In genomic region chr12:120115692-120116442, GRCh38 we compare ENCODE assay signal across 8 cellular contexts. TPM values are rescaled to one million over a fixed set of nuclear protein-coding genes. Genes with fewer than 3 reads are reported as not detected.
A peak's percentile ranks its signal among the peaks of the same experiment; 100 is the strongest.
DNase-seq lines count a peak whose midpoint lies in the region; ATAC-seq, FAIRE-seq and TF ChIP-seq lines count a peak whose summit lies in the region.

No MANE protein-coding gene starts in this region.

- H3K4me3 ChIP-seq in A549 (peak overlapping the region; percentile 96), right atrium auricular region (peak overlapping the region; percentile 79 to 91), skeletal muscle tissue (ENCODE audit: low read length in 3 of 3) (peak overlapping the region; percentile 90 to 96 (median 93))

- H3K4me2 ChIP-seq in A549: peak overlapping the region; percentile 94

- TF ChIP-seq CTCF in A549 (IDR thresholded peaks at IDR 0.05): no peak
- TF ChIP-seq CTCF in right atrium auricular region (IDR thresholded peaks at IDR 0.05): no peak

- TF ChIP-seq RAD21 in A549 (conservative IDR thresholded peaks at IDR 0.05 in 1 of 2, IDR thresholded peaks at IDR 0.05 in 1 of 2): no peak

- peak overlapping the region; percentile 80 to 88 (median 84) for H3K9ac ChIP-seq in skeletal muscle tissue (ENCODE audit: low read depth in 1 of 3, low read length in 3 of 3)

- H3K27me3 Mint-ChIP-seq in activated T-cell treated with anti-CD3 and anti-CD28 coated beads, Interleukin-2, amount 50 U/mL, for 72 hours (ENCODE audit: low read depth): no peaks in the 10 kb centered on the region

- WGBS in A549 (ENCODE audit: missing lambda C conversion rate): 11% methylated on average over 21 of the region's 31 CpGs

- H3K36me3 Mint-ChIP-seq in activated T-cell treated with anti-CD3 and anti-CD28 coated beads, Interleukin-2, amount 50 U/mL, for 72 hours (ENCODE audit: insufficient read depth in 2 of 2): peaks cover 17 to 24% of the 10 kb centered on the region in 2 donors

- peaks cover 33% of the 10 kb centered on the region for H3K4me1 ChIP-seq in A549
- H3K4me1 ChIP-seq in right atrium auricular region: peaks cover 0 to 47% of the 10 kb centered on the region in 2 donors
- peaks cover 40 to 47% (median 44%) of the 10 kb centered on the region in 3 donors for H3K4me1 ChIP-seq in skeletal muscle tissue (ENCODE audit: control insufficient read depth in 3 of 3, insufficient read depth in 3 of 3, low read length in 3 of 3)

- ATAC-seq in A549 (peak; percentile 2 to 24; a peak in 5 of 6 replicates), GM18519 (IDR thresholded peaks at IDR 0.05; ENCODE audit: low FRiP score, unreplicated experiment) (no peak)
- ATAC-seq in activated T-cell treated with anti-CD3 and anti-CD28 coated beads, Interleukin-2, amount 50 U/mL, for 72 hours (replicated peaks in 1 of 2): peak in 1 of 2 donors; percentile 8

- H3K9me3 ChIP-seq in A549: no peaks in the 10 kb centered on the region
- no peaks in the 10 kb centered on the region for H3K9me3 ChIP-seq in right atrium auricular region
- no peaks in the 10 kb centered on the region for H3K9me3 ChIP-seq in skeletal muscle tissue (ENCODE audit: control insufficient read depth in 3 of 3, low read length in 3 of 3)

- no peaks in the 10 kb centered on the region for H3K27me3 ChIP-seq in right atrium auricular region
- H3K27me3 ChIP-seq in skeletal muscle tissue (ENCODE audit: control insufficient read depth in 3 of 3, insufficient read depth in 3 of 3, low read length in 3 of 3): no peaks in the 10 kb centered on the region

- H3K27ac ChIP-seq in A549: peak overlapping the region; percentile 95 to 97
- H3K27ac ChIP-seq in right atrium auricular region: peak overlapping the region; percentile 95 to 97
- peak overlapping the region; percentile 64 for H3K27ac ChIP-seq in skeletal muscle tissue (ENCODE audit: low read depth, low read length)

- POLR2A ChIA-PET in A549 (lab: Yijun Ruan, JAX): interaction anchor here (0.9 to 5.2 kb wide), 5 partner anchors 10 to 176 kb away, joined by 3 to 60 read pairs (median 9); partner anchors contain the start of genes RNU4-1, RNU4-2 and RPLP0

- TF ChIP-seq POLR2A in A549 (IDR thresholded peaks at IDR 0.05; ENCODE audit: low read length) (no peak), GM12892 (IDR thresholded peaks at IDR 0.05; ENCODE audit: low read depth, low read length) (no peak)

- H3K4me1 Mint-ChIP-seq in activated T-cell treated with anti-CD3 and anti-CD28 coated beads, Interleukin-2, amount 50 U/mL, for 72 hours (ENCODE audit: low read depth): peaks cover 82% of the 10 kb centered on the region

- CTCF ChIA-PET in A549 (lab: Yijun Ruan, JAX): interaction anchor here (0.6 to 1.4 kb wide), 2 partner anchors 11 to 57 kb away, joined by 3 to 4 read pairs; no protein-coding TSS in a partner anchor

- H3K36me3 ChIP-seq in right atrium auricular region (no peaks in the 10 kb centered on the region), skeletal muscle tissue (ENCODE audit: control insufficient read depth in 3 of 3, insufficient read depth in 3 of 3, low read length in 3 of 3) (peaks cover 0 to 3% (median 3%) of the 10 kb centered on the region in 3 donors)

- no peaks in the 10 kb centered on the region for H3K9me3 Mint-ChIP-seq in activated T-cell treated with anti-CD3 and anti-CD28 coated beads, Interleukin-2, amount 50 U/mL, for 72 hours

- H3K27ac Mint-ChIP-seq in activated T-cell treated with anti-CD3 and anti-CD28 coated beads, Interleukin-2, amount 50 U/mL, for 72 hours: peak overlapping the region; percentile 34

- no peak for TF ChIP-seq EP300 in A549 (IDR thresholded peaks at IDR 0.05)

- peak overlapping the region; percentile 81 to 98 for H3K4me3 Mint-ChIP-seq in activated T-cell treated with anti-CD3 and anti-CD28 coated beads, Interleukin-2, amount 50 U/mL, for 72 hours

- FAIRE-seq in A549 (lab: Jason Lieb, UNC) (no peak), GM12892 (lab: Jason Lieb, UNC) (no peak)

- DNase-seq in A549 (ENCODE audit: low read depth in 1 of 2, low spot score in 1 of 2): peak; percentile 63 to 73
- peak; percentile 50 for DNase-seq in GM12892 (ENCODE audit: insufficient read length)
- peak; percentile 15 to 25 for DNase-seq in Kasumi-1 (lab: John Stamatoyannopoulos, UW)
- DNase-seq in activated T-cell treated with anti-CD3 and anti-CD28 coated beads, Interleukin-2, amount 50 U/mL, for 72 hours: peak; percentile 51 to 52
- no peak for DNase-seq in right atrium auricular region (ENCODE audit: low spot score)
- no peak for DNase-seq in stimulated activated naive CD4-positive, alpha-beta T cell (lab: John Stamatoyannopoulos, UW)

TF ChIP-seq in A549, 52 proteins besides CTCF, POLR2A, EP300 and RAD21 (continues in another document):
- no peak for TF ChIP-seq KDM5A (IDR thresholded peaks at IDR 0.05)
- TF ChIP-seq KDM1A (IDR thresholded peaks at IDR 0.05; ENCODE audit: low read depth): 0 out of 2 replicates have a peak, but pooled peaks have one; percentile 21
- no peak for TF ChIP-seq FOSB (CRISPR knock-in tag; IDR thresholded peaks at IDR 0.05)
- peak; percentile 90 for TF ChIP-seq ESRRA (IDR thresholded peaks at IDR 0.05; ENCODE audit: borderline replicate concordance, low read length)
- TF ChIP-seq ATOH8 (CRISPR knock-in tag; IDR thresholded peaks at IDR 0.05; ENCODE audit: low read depth): no peak
- TF ChIP-seq CHD2 (IDR thresholded peaks at IDR 0.05; ENCODE audit: low read length, partially characterized antibody): peak; percentile 73
- TF ChIP-seq ZC3H11A (IDR thresholded peaks at IDR 0.05): no peak
- no peak for TF ChIP-seq TFCP2L1 (CRISPR knock-in tag; IDR thresholded peaks at IDR 0.05)
- peak; percentile 38; the same call in 1 of the 2 replicates for TF ChIP-seq USF2 (IDR thresholded peaks at IDR 0.05)
- no peak for TF ChIP-seq FOSL2 (IDR thresholded peaks at IDR 0.05)
- 0 out of 2 replicates have a peak, but pooled peaks have one; percentile 3 for TF ChIP-seq FOSL2 (CRISPR knock-in tag; IDR thresholded peaks at IDR 0.05)
- TF ChIP-seq GATA3 (IDR thresholded peaks at IDR 0.05; ENCODE audit: borderline replicate concordance): no peak
- TF ChIP-seq NR3C1 (IDR thresholded peaks at IDR 0.05): no peak
- TF ChIP-seq REST (IDR thresholded peaks at IDR 0.05): peak; percentile 62
- TF ChIP-seq SMC3 (IDR thresholded peaks at IDR 0.05): no peak
- TF ChIP-seq PBX3 (IDR thresholded peaks at IDR 0.05): no peak

RNA-seq across cellular contexts. Expression of gene RAB35, which starts 0.7 kb away (rescaled TPM):
- polyA plus RNA-seq in A549 (2011; rRNA removed): 42.0 and 67.6 TPM in 2 replicates
- 56.7 and 71.7 TPM in 2 replicates for polyA plus RNA-seq in A549 (2012; cell fraction: cytosol; rRNA removed)
- polyA plus RNA-seq in A549 (2012; cell fraction: nucleus; rRNA removed): 77.2 and 90.4 TPM in 2 replicates
- 44.0 to 49.5 TPM (median 47.8 TPM) in 3 replicates for polyA plus RNA-seq in A549 (2017; fragmentation: RNase III; extraction: RNeasy Plus Mini Kit Qiagen cat#74134 plus additional on column Dnase treatment)
- 66.2 and 96.5 TPM in 2 replicates for polyA minus RNA-seq in A549 (2011; rRNA and poly(A)+ RNA removed)
- 25.5 TPM for polyA plus RNA-seq in GM12892 (2012; ENCODE audit: missing spikeins)
- 10 to 100 TPM; 66.2 to 78.9 TPM for total RNA-seq in activated T-cell treated with anti-CD3 and anti-CD28 coated beads, Interleukin-2, amount 50 U/mL, for 72 hours
- 10 to 100 TPM; 13.4 to 17.6 TPM for total RNA-seq in right atrium auricular region
- 15.1 TPM for total RNA-seq in skeletal muscle tissue

Comparison
In these comparisons a context has a peak if more than half of its experiments do, and no peak if none do; other contexts are left out.
1. DNase-seq: peak in A549 (2 of 2), GM12892 (single experiment), Kasumi-1 (2 of 2) and activated T-cell treated with anti-CD3 and anti-CD28 coated beads, Interleukin-2, amount 50 U/mL, for 72 hours (2 of 2); none in right atrium auricular region (single experiment) and stimulated activated naive CD4-positive, alpha-beta T cell (0 of 6).
2. Peak in every context shown above with its lines, with median percentiles within 50 percentile points of each other: H3K27ac ChIP-seq and H3K4me3 ChIP-seq.